ENCODE assay signal across 10 cellular contexts in genomic region chr22:23979560-23980240, GRCh38. TPM values are rescaled to one million over a fixed set of nuclear protein-coding genes. Genes with fewer than 3 reads are reported as not detected.
"Had no signal": no experiment of that assay in that cellular context is flagged by ENCODE, and none has a peak within 500 bp of the region (broad histone marks: within the 10 kb centered on the region; RNA-seq: fewer than 3 reads in every experiment).

Gene GSTT2 (plus strand): TSS chr22:23980134.

RNA-seq across cellular contexts. Expression of gene GSTT2, which starts in this region (rescaled TPM):
- total RNA-seq: activated CD8-positive, alpha-beta memory T cell treated with anti-CD3 and anti-CD28 coated beads for 36 hours; activated naive CD8-positive, alpha-beta T cell treated with anti-CD3 and anti-CD28 coated beads for 36 hours; activated T-helper 1 cell treated with anti-CD3 and anti-CD28 coated beads, Interleukin-12 subunit alpha, Interleukin-12 subunit beta, Interleukin-2, Interleukin-4 antibody, amounts not matched to agents 30 ng/mL and 10 ng/mL and 1 ng/mL, durations not matched to agents 14 hours and 24 hours and 36 hours; colonic mucosa; mesenteric fat pad; natural killer cell; SK-MEL-5; skeletal muscle tissue; subcutaneous adipose tissue; uterus had no signal
